Comparison of ENCODE assay signal across 1 cellular context in the genomic region with DNA sequence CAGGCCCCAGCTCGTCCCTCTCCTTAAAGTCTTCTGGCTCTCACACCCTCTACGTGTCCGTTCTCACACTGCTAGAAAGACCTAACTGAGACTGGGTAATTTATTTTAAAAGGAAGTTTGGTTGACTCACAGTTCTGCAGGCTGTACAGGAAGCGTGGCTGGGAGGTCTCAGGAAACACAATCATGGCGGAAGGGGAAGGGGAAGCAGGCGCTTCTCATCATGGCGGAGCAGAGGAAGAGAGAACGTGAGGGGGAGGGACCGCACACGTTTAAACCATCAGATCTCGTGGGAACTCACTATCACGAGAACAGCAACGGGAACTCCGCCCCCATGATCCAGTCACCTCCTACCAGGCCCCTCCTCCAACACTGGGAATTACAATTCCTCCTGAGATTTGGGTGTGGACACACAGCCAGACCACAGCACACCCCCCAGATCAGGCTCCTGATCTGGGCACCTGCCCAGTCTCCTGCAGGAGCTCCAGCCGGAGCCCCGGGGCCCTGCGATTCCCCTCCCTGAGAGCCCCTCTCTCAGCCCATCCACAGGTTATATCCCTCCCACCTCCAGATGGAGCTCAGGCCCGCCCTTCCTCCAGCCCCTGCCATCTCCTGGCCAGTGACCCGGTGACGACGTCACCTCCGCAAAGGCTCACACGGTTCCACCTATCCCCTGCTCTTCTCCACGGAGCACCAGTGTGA.
TF ChIP-seq lines count a peak whose summit lies in the region.

No MANE protein-coding gene starts in this region.

TF ChIP-seq in K562, 482 proteins besides CTCF, POLR2A, EP300 and RAD21 (continued from another document and continues in another):
- TF ChIP-seq TAF7 (tag; IDR thresholded peaks at IDR 0.05), result no peak
- TF ChIP-seq, protein P1, sequence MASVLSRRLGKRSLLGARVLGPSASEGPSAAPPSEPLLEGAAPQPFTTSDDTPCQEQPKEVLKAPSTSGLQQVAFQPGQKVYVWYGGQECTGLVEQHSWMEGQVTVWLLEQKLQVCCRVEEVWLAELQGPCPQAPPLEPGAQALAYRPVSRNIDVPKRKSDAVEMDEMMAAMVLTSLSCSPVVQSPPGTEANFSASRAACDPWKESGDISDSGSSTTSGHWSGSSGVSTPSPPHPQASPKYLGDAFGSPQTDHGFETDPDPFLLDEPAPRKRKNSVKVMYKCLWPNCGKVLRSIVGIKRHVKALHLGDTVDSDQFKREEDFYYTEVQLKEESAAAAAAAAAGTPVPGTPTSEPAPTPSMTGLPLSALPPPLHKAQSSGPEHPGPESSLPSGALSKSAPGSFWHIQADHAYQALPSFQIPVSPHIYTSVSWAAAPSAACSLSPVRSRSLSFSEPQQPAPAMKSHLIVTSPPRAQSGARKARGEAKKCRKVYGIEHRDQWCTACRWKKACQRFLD (CRISPR knock-in tag; IDR thresholded peaks at IDR 0.05), result no peak
- TF ChIP-seq SRSF3 (IDR thresholded peaks at IDR 0.05; ENCODE audit: insufficient read depth, low read length), result no peak
- TF ChIP-seq, protein P2, sequence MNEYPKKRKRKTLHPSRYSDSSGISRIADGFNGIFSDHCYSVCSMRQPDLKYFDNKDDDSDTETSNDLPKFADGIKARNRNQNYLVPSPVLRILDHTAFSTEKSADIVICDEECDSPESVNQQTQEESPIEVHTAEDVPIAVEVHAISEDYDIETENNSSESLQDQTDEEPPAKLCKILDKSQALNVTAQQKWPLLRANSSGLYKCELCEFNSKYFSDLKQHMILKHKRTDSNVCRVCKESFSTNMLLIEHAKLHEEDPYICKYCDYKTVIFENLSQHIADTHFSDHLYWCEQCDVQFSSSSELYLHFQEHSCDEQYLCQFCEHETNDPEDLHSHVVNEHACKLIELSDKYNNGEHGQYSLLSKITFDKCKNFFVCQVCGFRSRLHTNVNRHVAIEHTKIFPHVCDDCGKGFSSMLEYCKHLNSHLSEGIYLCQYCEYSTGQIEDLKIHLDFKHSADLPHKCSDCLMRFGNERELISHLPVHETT (CRISPR knock-in tag; conservative IDR thresholded peaks at IDR 0.05 in 1 of 2, IDR thresholded peaks at IDR 0.05 in 1 of 2), result no peak
- TF ChIP-seq NRF1 (conservative IDR thresholded peaks at IDR 0.05 in 1 of 2, IDR thresholded peaks at IDR 0.05 in 1 of 2), result peak; percentile 11 to 23; a peak in 1 of 4 replicates
- no peak for TF ChIP-seq WHSC1 (IDR thresholded peaks at IDR 0.05; ENCODE audit: low read length)
- TF ChIP-seq ZNF668 (CRISPR knock-in tag; IDR thresholded peaks at IDR 0.05), result no peak
- TF ChIP-seq, protein P3, sequence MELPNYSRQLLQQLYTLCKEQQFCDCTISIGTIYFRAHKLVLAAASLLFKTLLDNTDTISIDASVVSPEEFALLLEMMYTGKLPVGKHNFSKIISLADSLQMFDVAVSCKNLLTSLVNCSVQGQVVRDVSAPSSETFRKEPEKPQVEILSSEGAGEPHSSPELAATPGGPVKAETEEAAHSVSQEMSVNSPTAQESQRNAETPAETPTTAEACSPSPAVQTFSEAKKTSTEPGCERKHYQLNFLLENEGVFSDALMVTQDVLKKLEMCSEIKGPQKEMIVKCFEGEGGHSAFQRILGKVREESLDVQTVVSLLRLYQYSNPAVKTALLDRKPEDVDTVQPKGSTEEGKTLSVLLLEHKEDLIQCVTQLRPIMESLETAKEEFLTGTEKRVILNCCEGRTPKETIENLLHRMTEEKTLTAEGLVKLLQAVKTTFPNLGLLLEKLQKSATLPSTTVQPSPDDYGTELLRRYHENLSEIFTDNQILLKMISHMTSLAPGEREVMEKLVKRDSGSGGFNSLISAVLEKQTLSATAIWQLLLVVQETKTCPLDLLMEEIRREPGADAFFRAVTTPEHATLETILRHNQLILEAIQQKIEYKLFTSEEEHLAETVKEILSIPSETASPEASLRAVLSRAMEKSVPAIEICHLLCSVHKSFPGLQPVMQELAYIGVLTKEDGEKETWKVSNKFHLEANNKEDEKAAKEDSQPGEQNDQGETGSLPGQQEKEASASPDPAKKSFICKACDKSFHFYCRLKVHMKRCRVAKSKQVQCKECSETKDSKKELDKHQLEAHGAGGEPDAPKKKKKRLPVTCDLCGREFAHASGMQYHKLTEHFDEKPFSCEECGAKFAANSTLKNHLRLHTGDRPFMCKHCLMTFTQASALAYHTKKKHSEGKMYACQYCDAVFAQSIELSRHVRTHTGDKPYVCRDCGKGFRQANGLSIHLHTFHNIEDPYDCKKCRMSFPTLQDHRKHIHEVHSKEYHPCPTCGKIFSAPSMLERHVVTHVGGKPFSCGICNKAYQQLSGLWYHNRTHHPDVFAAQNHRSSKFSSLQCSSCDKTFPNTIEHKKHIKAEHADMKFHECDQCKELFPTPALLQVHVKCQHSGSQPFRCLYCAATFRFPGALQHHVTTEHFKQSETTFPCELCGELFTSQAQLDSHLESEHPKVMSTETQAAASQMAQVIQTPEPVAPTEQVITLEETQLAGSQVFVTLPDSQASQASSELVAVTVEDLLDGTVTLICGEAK (IDR thresholded peaks at IDR 0.05), result peak; percentile 60; the same call in 1 of the 2 replicates
- TF ChIP-seq, protein P3 (CRISPR knock-in tag; IDR thresholded peaks at IDR 0.05), result no peak
- TF ChIP-seq MAFK (IDR thresholded peaks at IDR 0.05; ENCODE audit: low read length), result no peak
- TF ChIP-seq ATF1 (CRISPR knock-in tag; IDR thresholded peaks at IDR 0.05), result no peak
- TF ChIP-seq ATF1 (tag; IDR thresholded peaks at IDR 0.05), result peak; percentile 60
- no peak for TF ChIP-seq SIRT6 (IDR thresholded peaks at IDR 0.05; ENCODE audit: low read depth, low read length)
- no peak for TF ChIP-seq SAP30 (IDR thresholded peaks at IDR 0.05; ENCODE audit: borderline replicate concordance, insufficient read depth, low read depth, low read length, poor library complexity, severe bottlenecking)
- TF ChIP-seq ETS2 (tag; IDR thresholded peaks at IDR 0.05; ENCODE audit: borderline replicate concordance, poor library complexity, severe bottlenecking), result no peak
- no peak for TF ChIP-seq L3MBTL2 (IDR thresholded peaks at IDR 0.05)
- TF ChIP-seq MCM7 (IDR thresholded peaks at IDR 0.05), result no peak
- no peak for TF ChIP-seq FOXA3 (CRISPR knock-in tag; conservative IDR thresholded peaks at IDR 0.05 in 1 of 2, IDR thresholded peaks at IDR 0.05 in 1 of 2)
- no peak for TF ChIP-seq IRF2 (CRISPR knock-in tag; IDR thresholded peaks at IDR 0.05)
- no peak for TF ChIP-seq SNIP1 (IDR thresholded peaks at IDR 0.05; ENCODE audit: low read depth)
- TF ChIP-seq TAF9B (IDR thresholded peaks at IDR 0.05; ENCODE audit: partially characterized antibody), result peak; percentile 61
- TF ChIP-seq ZNF253 (CRISPR knock-in tag; conservative IDR thresholded peaks at IDR 0.05), result no peak
- TF ChIP-seq HDAC6 (IDR thresholded peaks at IDR 0.05; ENCODE audit: low read depth, low read length), result no peak
- TF ChIP-seq THRAP3 (IDR thresholded peaks at IDR 0.05; ENCODE audit: borderline replicate concordance), result no peak
- no peak for TF ChIP-seq CBX8 (IDR thresholded peaks at IDR 0.05; ENCODE audit: borderline replicate concordance, extremely low read depth, low read depth, low read length, poor library complexity, severe bottlenecking)
- peak; percentile 71 for TF ChIP-seq GABPA (tag; conservative IDR thresholded peaks at IDR 0.05; ENCODE audit: low read depth)
- peak; percentile 35 for TF ChIP-seq PHF20 (IDR thresholded peaks at IDR 0.05; ENCODE audit: partially characterized antibody)
- no peak for TF ChIP-seq NFE2 (IDR thresholded peaks at IDR 0.05; ENCODE audit: low read depth)
- TF ChIP-seq FOXM1 (IDR thresholded peaks at IDR 0.05; ENCODE audit: low read depth), result no peak
- no peak for TF ChIP-seq FOXM1 (CRISPR knock-in tag; IDR thresholded peaks at IDR 0.05; ENCODE audit: low read depth)
- TF ChIP-seq, protein P4, sequence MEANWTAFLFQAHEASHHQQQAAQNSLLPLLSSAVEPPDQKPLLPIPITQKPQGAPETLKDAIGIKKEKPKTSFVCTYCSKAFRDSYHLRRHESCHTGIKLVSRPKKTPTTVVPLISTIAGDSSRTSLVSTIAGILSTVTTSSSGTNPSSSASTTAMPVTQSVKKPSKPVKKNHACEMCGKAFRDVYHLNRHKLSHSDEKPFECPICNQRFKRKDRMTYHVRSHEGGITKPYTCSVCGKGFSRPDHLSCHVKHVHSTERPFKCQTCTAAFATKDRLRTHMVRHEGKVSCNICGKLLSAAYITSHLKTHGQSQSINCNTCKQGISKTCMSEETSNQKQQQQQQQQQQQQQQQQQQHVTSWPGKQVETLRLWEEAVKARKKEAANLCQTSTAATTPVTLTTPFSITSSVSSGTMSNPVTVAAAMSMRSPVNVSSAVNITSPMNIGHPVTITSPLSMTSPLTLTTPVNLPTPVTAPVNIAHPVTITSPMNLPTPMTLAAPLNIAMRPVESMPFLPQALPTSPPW (CRISPR knock-in tag; IDR thresholded peaks at IDR 0.05), result 0 out of 2 replicates have a peak, but pooled peaks have one; percentile 25
- TF ChIP-seq ZNF695 (CRISPR knock-in tag; IDR thresholded peaks at IDR 0.05), result no peak
- peak; percentile 62 to 93 (median 83) for TF ChIP-seq YY1 (IDR thresholded peaks at IDR 0.05; ENCODE audit: borderline replicate concordance in 1 of 3, control insufficient read depth in 1 of 3, extremely low read depth in 1 of 3, insufficient read depth in 3 of 3, insufficient read length in 1 of 3, insufficient replicate concordance in 2 of 3, low read depth in 1 of 3, low read length in 2 of 3)
- TF ChIP-seq TARDBP (IDR thresholded peaks at IDR 0.05), result no peak
- peak; percentile 70; the same call in 1 of the 2 replicates for TF ChIP-seq ATF7 (IDR thresholded peaks at IDR 0.05)
- TF ChIP-seq MTA3 (IDR thresholded peaks at IDR 0.05; ENCODE audit: borderline replicate concordance), result peak; percentile 18; the same call in 1 of the 2 replicates
- TF ChIP-seq, protein P5, sequence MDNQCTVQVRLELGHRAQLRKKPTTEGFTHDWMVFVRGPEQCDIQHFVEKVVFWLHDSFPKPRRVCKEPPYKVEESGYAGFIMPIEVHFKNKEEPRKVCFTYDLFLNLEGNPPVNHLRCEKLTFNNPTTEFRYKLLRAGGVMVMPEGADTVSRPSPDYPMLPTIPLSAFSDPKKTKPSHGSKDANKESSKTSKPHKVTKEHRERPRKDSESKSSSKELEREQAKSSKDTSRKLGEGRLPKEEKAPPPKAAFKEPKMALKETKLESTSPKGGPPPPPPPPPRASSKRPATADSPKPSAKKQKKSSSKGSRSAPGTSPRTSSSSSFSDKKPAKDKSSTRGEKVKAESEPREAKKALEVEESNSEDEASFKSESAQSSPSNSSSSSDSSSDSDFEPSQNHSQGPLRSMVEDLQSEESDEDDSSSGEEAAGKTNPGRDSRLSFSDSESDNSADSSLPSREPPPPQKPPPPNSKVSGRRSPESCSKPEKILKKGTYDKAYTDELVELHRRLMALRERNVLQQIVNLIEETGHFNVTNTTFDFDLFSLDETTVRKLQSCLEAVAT (IDR thresholded peaks at IDR 0.05), result no peak
- TF ChIP-seq U2AF2 (optimal IDR thresholded peaks at IDR 0.05; ENCODE audit: low read depth, low read length), result no peak
- TF ChIP-seq, protein P6, sequence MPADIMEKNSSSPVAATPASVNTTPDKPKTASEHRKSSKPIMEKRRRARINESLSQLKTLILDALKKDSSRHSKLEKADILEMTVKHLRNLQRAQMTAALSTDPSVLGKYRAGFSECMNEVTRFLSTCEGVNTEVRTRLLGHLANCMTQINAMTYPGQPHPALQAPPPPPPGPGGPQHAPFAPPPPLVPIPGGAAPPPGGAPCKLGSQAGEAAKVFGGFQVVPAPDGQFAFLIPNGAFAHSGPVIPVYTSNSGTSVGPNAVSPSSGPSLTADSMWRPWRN (IDR thresholded peaks at IDR 0.05; ENCODE audit: low read depth), result no peak
- TF ChIP-seq, protein P7, sequence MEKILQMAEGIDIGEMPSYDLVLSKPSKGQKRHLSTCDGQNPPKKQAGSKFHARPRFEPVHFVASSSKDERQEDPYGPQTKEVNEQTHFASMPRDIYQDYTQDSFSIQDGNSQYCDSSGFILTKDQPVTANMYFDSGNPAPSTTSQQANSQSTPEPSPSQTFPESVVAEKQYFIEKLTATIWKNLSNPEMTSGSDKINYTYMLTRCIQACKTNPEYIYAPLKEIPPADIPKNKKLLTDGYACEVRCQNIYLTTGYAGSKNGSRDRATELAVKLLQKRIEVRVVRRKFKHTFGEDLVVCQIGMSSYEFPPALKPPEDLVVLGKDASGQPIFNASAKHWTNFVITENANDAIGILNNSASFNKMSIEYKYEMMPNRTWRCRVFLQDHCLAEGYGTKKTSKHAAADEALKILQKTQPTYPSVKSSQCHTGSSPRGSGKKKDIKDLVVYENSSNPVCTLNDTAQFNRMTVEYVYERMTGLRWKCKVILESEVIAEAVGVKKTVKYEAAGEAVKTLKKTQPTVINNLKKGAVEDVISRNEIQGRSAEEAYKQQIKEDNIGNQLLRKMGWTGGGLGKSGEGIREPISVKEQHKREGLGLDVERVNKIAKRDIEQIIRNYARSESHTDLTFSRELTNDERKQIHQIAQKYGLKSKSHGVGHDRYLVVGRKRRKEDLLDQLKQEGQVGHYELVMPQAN (IDR thresholded peaks at IDR 0.05; ENCODE audit: borderline replicate concordance), result peak; percentile 53; the same call in 1 of the 2 replicates
- no peak for TF ChIP-seq ZNF143 (CRISPR knock-in tag; IDR thresholded peaks at IDR 0.05)
- no peak for TF ChIP-seq KDM1A (IDR thresholded peaks at IDR 0.05)
